8 cellular contexts compared by ENCODE assay signal in the genomic region with DNA sequence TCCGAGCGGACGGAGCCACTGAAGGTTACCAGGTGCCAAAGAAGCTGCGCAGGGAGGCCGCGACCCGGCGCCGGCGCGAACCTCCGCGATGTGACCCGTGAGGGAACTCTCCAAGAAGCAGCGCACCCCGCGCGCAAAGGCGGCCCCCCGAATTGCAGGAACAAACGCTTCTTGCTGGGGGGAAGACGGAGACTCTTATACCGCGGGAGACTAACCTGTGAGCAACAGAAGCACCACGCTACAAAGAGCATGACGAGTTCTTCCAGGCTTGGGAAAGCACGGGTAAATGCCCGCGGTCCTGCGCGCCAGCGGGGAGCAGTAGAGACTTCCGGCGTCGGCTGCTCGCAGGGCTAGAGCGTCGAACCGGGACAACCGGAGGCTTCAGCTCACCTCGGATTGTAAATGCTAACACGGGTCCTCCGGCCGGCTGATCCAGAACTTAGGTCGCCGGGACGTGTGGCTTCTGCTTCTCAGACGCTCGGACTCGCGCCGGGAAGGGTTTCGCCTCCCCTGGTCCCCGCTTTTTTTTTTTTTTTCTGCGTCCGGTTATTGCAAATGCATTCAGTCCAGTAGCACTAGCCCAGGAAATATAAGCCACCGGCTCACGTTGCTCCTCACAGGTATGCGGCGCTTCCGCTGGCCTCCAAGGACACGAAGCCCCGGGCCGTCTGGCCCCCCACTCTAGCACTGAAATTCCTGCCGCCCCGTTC. TPM values are rescaled to one million over a fixed set of nuclear protein-coding genes. Genes with fewer than 3 reads are reported as not detected.
DNase-seq lines count a peak whose midpoint lies in the region; ATAC-seq and TF ChIP-seq lines count a peak whose summit lies in the region.

A gene with protein sequence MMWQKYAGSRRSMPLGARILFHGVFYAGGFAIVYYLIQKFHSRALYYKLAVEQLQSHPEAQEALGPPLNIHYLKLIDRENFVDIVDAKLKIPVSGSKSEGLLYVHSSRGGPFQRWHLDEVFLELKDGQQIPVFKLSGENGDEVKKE (minus strand): TSS at position 310 of the 710 bp plus-strand sequence. CDS start 80,909 bp downstream, outside the sequence.

- H3K4me3 Mint-ChIP-seq in stimulated activated naive CD8-positive, alpha-beta T cell treated with anti-CD3 and anti-CD28 coated beads, Interleukin-15, amount 100 ng/mL, for 72 hours = peak within 1 kb of the TSS; percentile 85 to 97

- peak within 1 kb of the TSS; percentile 88 for H3K4me3 ChIP-seq in HAP-1
- H3K4me3 ChIP-seq in MM.1S (ENCODE audit: low read length) = peak within 1 kb of the TSS; percentile 93
- H3K4me3 ChIP-seq in fibroblast of villous mesenchyme (ENCODE audit: low read depth, low read length) = peak within 1 kb of the TSS; percentile 93
- peak within 1 kb of the TSS; percentile 85 for H3K4me3 ChIP-seq in neural cell (ENCODE audit: low read length)

- no peaks in the 10 kb centered on the region for H3K27me3 Mint-ChIP-seq in stimulated activated naive CD8-positive, alpha-beta T cell treated with anti-CD3 and anti-CD28 coated beads, Interleukin-15, amount 100 ng/mL, for 72 hours

- no peaks in the 10 kb centered on the region for H3K9me3 ChIP-seq in HAP-1
- H3K9me3 ChIP-seq in MM.1S (replicated peaks; ENCODE audit: insufficient read depth, low read length) = no peaks in the 10 kb centered on the region
- H3K9me3 ChIP-seq in neural cell (ENCODE audit: low read length) = no peaks in the 10 kb centered on the region

- no peak for TF ChIP-seq EP300 in neural cell (conservative IDR thresholded peaks at IDR 0.05; ENCODE audit: poor library complexity, severe bottlenecking)

- peak within 1 kb of the TSS; percentile 92 to 94 for H3K27ac Mint-ChIP-seq in stimulated activated naive CD8-positive, alpha-beta T cell treated with anti-CD3 and anti-CD28 coated beads, Interleukin-15, amount 100 ng/mL, for 72 hours

- peaks cover 10% of the 10 kb centered on the region; the same call in 1 of the 2 replicates for H3F3A ChIP-seq in MM.1S (ENCODE audit: insufficient read depth, low read length)
- no peaks in the 10 kb centered on the region for H3F3A ChIP-seq in neural cell (ENCODE audit: insufficient read depth, low read length, poor library complexity, severe bottlenecking)

- H4K20me1 ChIP-seq in MM.1S (ENCODE audit: insufficient read depth, low read length) (no peaks in the 10 kb centered on the region), neural cell (ENCODE audit: insufficient read depth) (no peaks in the 10 kb centered on the region)

- H3K4me1 ChIP-seq in HAP-1 (peaks cover 11% of the 10 kb centered on the region), MM.1S (ENCODE audit: low read length) (peaks cover 14% of the 10 kb centered on the region; the same call in 1 of the 2 replicates)

- H2AFZ ChIP-seq in MM.1S (ENCODE audit: low read length) (peak within 1 kb of the TSS; percentile 93), neural cell (ENCODE audit: low read depth, low read length) (peak within 1 kb of the TSS; percentile 84)

- TF ChIP-seq RAD21 in neural cell (conservative IDR thresholded peaks at IDR 0.05) = peak; percentile 46

- H3K27me3 ChIP-seq in HAP-1 (ENCODE audit: low read depth) = no peaks in the 10 kb centered on the region
- no peaks in the 10 kb centered on the region for H3K27me3 ChIP-seq in MM.1S (replicated peaks; ENCODE audit: insufficient read depth, low read length)
- no peaks in the 10 kb centered on the region for H3K27me3 ChIP-seq in neural cell (ENCODE audit: insufficient read depth, low read depth, low read length)

- H3K79me2 ChIP-seq in MM.1S (ENCODE audit: low read length) (peaks cover 49% of the 10 kb centered on the region), neural cell (replicated peaks; ENCODE audit: insufficient read depth, low read length) (peaks cover 43% of the 10 kb centered on the region)

- H3K4me2 ChIP-seq in MM.1S (ENCODE audit: low read depth, low read length) (peak within 1 kb of the TSS; percentile 75), neural cell (ENCODE audit: low read length) (peak within 1 kb of the TSS; percentile 67)

- H3K36me3 ChIP-seq in HAP-1 (replicated peaks) (no peaks in the 10 kb centered on the region), MM.1S (replicated peaks; ENCODE audit: insufficient read depth, low read length) (no peaks in the 10 kb centered on the region), neural cell (ENCODE audit: insufficient read depth, low read length) (no peaks in the 10 kb centered on the region)

- in situ Hi-C loops in HAP-1 (cut with MboI; ENCODE audit: low sequenced_read_pairs) = loop anchor here (10.0 kb wide), 1 partner anchor 105 kb away; no protein-coding TSS in a partner anchor

- DNase-seq in GDM1 (lab: John Stamatoyannopoulos, UW) (peak; percentile 85), HAP-1 (ENCODE audit: low spot score in 2 of 2) (peak; percentile 86 to 87), MM.1S (peak; percentile 91), SIG-M5 (lab: John Stamatoyannopoulos, UW) (peak; percentile 52), activated gamma-delta T cell (lab: John Stamatoyannopoulos, UW) (peak; percentile 59), fibroblast of villous mesenchyme (ENCODE audit: low read depth) (peak; percentile 90)
- peak; percentile 78 to 85 for DNase-seq in stimulated activated naive CD8-positive, alpha-beta T cell treated with anti-CD3 and anti-CD28 coated beads, Interleukin-15, amount 100 ng/mL, for 72 hours

- TF ChIP-seq CTCF in MM.1S (IDR thresholded peaks at IDR 0.05; ENCODE audit: low read length) = 0 out of 2 replicates have a peak, but pooled peaks have one; percentile 8
- TF ChIP-seq CTCF in fibroblast of villous mesenchyme (IDR thresholded peaks at IDR 0.05; ENCODE audit: insufficient read depth, low read depth, low read length) = peak; percentile 10
- peak; percentile 47 for TF ChIP-seq CTCF in neural cell (IDR thresholded peaks at IDR 0.05; ENCODE audit: poor library complexity, severe bottlenecking)

- ATAC-seq in stimulated activated naive CD8-positive, alpha-beta T cell treated with anti-CD3 and anti-CD28 coated beads, Interleukin-15, amount 100 ng/mL, for 72 hours = peak; percentile 97

- H3K4me1 Mint-ChIP-seq in stimulated activated naive CD8-positive, alpha-beta T cell treated with anti-CD3 and anti-CD28 coated beads, Interleukin-15, amount 100 ng/mL, for 72 hours = peaks cover 39% of the 10 kb centered on the region

- no peaks in the 10 kb centered on the region for H3K9me3 Mint-ChIP-seq in stimulated activated naive CD8-positive, alpha-beta T cell treated with anti-CD3 and anti-CD28 coated beads, Interleukin-15, amount 100 ng/mL, for 72 hours

- H3K9me2 ChIP-seq in MM.1S (replicated peaks; ENCODE audit: insufficient read depth, low read length) (no peaks in the 10 kb centered on the region), neural cell (ENCODE audit: insufficient read depth, low read length) (no peaks in the 10 kb centered on the region)

- H3K9ac ChIP-seq in MM.1S (ENCODE audit: low read length) (peak within 1 kb of the TSS; percentile 72), neural cell (ENCODE audit: low read length) (peak within 1 kb of the TSS; percentile 69)

- H3K27ac ChIP-seq in MM.1S (ENCODE audit: low read length) (peak within 1 kb of the TSS; percentile 54), neural cell (ENCODE audit: low read length) (peak within 1 kb of the TSS; percentile 61)

TF ChIP-seq in neural cell, 6 proteins besides CTCF, POLR2A, EP300 and RAD21:
- peak; percentile 97 for TF ChIP-seq MXI1 (conservative IDR thresholded peaks at IDR 0.05; ENCODE audit: poor library complexity, severe bottlenecking)
- peak; percentile 24 for TF ChIP-seq TAF1 (IDR thresholded peaks at IDR 0.05; ENCODE audit: low read depth)
- TF ChIP-seq EZH2 (IDR thresholded peaks at IDR 0.05; ENCODE audit: borderline replicate concordance, insufficient read depth, low read length, poor library complexity, severe bottlenecking) = no peak
- peak; percentile 55 for TF ChIP-seq SMC3 (conservative IDR thresholded peaks at IDR 0.05; ENCODE audit: poor library complexity)
- peak; percentile 66 for TF ChIP-seq POLR2AphosphoS5 (IDR thresholded peaks at IDR 0.05)
- TF ChIP-seq, protein P1, sequence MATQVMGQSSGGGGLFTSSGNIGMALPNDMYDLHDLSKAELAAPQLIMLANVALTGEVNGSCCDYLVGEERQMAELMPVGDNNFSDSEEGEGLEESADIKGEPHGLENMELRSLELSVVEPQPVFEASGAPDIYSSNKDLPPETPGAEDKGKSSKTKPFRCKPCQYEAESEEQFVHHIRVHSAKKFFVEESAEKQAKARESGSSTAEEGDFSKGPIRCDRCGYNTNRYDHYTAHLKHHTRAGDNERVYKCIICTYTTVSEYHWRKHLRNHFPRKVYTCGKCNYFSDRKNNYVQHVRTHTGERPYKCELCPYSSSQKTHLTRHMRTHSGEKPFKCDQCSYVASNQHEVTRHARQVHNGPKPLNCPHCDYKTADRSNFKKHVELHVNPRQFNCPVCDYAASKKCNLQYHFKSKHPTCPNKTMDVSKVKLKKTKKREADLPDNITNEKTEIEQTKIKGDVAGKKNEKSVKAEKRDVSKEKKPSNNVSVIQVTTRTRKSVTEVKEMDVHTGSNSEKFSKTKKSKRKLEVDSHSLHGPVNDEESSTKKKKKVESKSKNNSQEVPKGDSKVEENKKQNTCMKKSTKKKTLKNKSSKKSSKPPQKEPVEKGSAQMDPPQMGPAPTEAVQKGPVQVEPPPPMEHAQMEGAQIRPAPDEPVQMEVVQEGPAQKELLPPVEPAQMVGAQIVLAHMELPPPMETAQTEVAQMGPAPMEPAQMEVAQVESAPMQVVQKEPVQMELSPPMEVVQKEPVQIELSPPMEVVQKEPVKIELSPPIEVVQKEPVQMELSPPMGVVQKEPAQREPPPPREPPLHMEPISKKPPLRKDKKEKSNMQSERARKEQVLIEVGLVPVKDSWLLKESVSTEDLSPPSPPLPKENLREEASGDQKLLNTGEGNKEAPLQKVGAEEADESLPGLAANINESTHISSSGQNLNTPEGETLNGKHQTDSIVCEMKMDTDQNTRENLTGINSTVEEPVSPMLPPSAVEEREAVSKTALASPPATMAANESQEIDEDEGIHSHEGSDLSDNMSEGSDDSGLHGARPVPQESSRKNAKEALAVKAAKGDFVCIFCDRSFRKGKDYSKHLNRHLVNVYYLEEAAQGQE (IDR thresholded peaks at IDR 0.05; ENCODE audit: borderline replicate concordance) = peak; percentile 37
TF ChIP-seq in neural cell: peak in this region for 5.

RNA-seq across cellular contexts. Expression of the gene that starts here (rescaled TPM):
- total RNA-seq in fibroblast of villous mesenchyme = 37.7 and 41.5 TPM in 2 replicates
- 141 and 157 TPM in 2 replicates for polyA plus RNA-seq in neural cell
- 74.3 and 95.0 TPM in 2 replicates for polyA minus RNA-seq in neural cell

Comparison
In these comparisons a context has a peak if more than half of its experiments do, and no peak if none do; other contexts are left out.
1. Peak in every context shown above with its lines: DNase-seq, ATAC-seq, H3K4me3 ChIP-seq and H3K27ac ChIP-seq.